8 cellular contexts compared by ENCODE assay signal in the genomic region with DNA sequence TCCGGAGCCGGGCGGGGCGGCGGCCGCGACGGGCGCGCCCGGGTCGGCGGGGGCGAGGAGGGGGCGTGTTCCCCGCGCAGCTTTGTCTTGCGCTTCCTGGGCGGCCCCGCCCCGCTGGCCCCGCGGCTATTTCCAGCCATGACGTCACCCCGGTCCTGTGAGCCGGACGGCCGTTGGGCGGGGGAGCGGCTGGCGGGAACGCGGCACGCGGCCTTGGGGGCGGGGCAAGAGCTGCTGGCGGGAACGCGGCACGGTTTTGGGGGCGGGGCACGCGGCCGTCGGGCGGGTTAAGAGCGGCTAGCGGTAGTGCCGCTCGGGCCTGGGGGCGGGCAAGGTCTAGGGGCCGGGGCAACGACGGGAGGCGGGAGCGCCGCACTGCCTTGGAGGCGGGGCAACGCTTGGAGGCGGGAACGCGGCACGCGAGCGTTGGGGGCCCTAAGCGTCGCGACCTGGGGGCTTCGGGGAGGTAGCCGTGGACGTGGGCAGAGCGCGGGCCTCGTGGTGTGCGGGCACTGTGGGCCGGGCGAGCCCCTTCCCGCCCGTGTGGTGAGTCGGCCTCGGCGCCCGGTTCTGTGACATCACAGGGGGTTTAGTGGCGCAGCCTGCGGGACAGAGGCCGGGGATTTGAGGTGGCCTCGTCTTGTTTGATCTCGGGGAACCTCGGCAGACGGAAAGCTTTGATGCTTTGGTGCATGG. TPM values are rescaled to one million over a fixed set of nuclear protein-coding genes. Genes with fewer than 3 reads are reported as not detected.
DNase-seq lines count a peak whose midpoint lies in the region; ATAC-seq, FAIRE-seq and TF ChIP-seq lines count a peak whose summit lies in the region.

No MANE protein-coding gene starts in this region.

- H3K36me3 ChIP-seq in small intestine (ENCODE audit: control insufficient read depth in 2 of 2, insufficient read depth in 2 of 2, low read length in 2 of 2) = peaks cover 0 to 5% of the 10 kb centered on the region in 2 donors

- H3K27ac ChIP-seq in small intestine (ENCODE audit: low read depth in 1 of 2, low read length in 1 of 2) = peak overlapping the region; percentile 98 to 99

- H3K4me1 ChIP-seq in small intestine (ENCODE audit: control insufficient read depth in 2 of 2, insufficient read depth in 1 of 2, low read depth in 1 of 2, low read length in 1 of 2) = peaks cover 2 to 5% of the 10 kb centered on the region in 2 donors

- no peaks in the 10 kb centered on the region for H3K27me3 ChIP-seq in small intestine (ENCODE audit: control insufficient read depth in 2 of 2, insufficient read depth in 2 of 2, low read length in 2 of 2)

- no peaks in the 10 kb centered on the region for H3K9me3 ChIP-seq in small intestine (ENCODE audit: control insufficient read depth, low read depth)

- in situ Hi-C loops in GM13977 (cut with MboI; ENCODE audit: low pct_unique_long_range_greater_than_20kb, low sequenced_read_pairs, unreplicated experiment) = no loop called here

- H3K4me3 ChIP-seq in cardiac fibroblast (replicated peaks in 1 of 2; ENCODE audit: low read depth in 2 of 2, low read length in 2 of 2) (peak overlapping the region; percentile 57 to 69), small intestine (ENCODE audit: low read depth in 1 of 2, low read length in 2 of 2) (peak overlapping the region; percentile 55 to 77)

- 13 to 39% (median 13%) methylated on average over 60 to 90 of the region's 90 CpGs for WGBS in small intestine, 3 donors

- peak; percentile 62 for ATAC-seq in HG02885 (IDR thresholded peaks at IDR 0.05; ENCODE audit: poor library complexity, unreplicated experiment)

- TF ChIP-seq CTCF in GM13977 (IDR thresholded peaks at IDR 0.05; ENCODE audit: extremely low read depth, insufficient read depth, missing control alignments) (no peak), cardiac fibroblast (IDR thresholded peaks at IDR 0.05; ENCODE audit: low read depth, low read length) (no peak)

- no peak for FAIRE-seq in small intestine (lab: Jason Lieb, UNC)

- DNase-seq in GM13977 (ENCODE audit: low spot score) = peak; percentile 93
- peak; percentile 12 for DNase-seq in NCI-H2081 treated with DMSO at 0.1 percent for 48 hours (lab: John Stamatoyannopoulos, UW)
- DNase-seq in activated CD4-positive, CD25-positive, alpha-beta regulatory T cell treated with anti-CD3 and anti-CD28 coated beads, Interleukin-2, amount 50 U/mL, for 16 hours (ENCODE audit: low read depth, low spot score) = peak; percentile 91
- DNase-seq in cardiac fibroblast (ENCODE audit: low read depth in 2 of 2) = peak; percentile 95 to 98
- peak; percentile 71 for DNase-seq in inferior parietal cortex (ENCODE audit: extremely low spot score)
- peak; percentile 91 for DNase-seq in small intestine
- no peak for DNase-seq in GDM1 (lab: John Stamatoyannopoulos, UW)

RNA-seq across cellular contexts. Expression of a gene that starts 0.7 kb away (rescaled TPM):
- 1 to 10 TPM; 1.8 to 7.5 (median 4.9) TPM for polyA plus RNA-seq in small intestine

RNA-seq across cellular contexts. Expression of a gene that starts 36.2 kb away (rescaled TPM):
- polyA plus RNA-seq in small intestine = under 1 TPM in 2 of 3 donors, not detected in 1; 0.54 to 0.76 TPM
